Comparison of ENCODE assay signal across 10 cellular contexts in genomic region chr6:88077305-88077704, GRCh38. TPM values are rescaled to one million over a fixed set of nuclear protein-coding genes. Genes with fewer than 3 reads are reported as not detected.
"Had no signal": no experiment of that assay in that cellular context is flagged by ENCODE, and none has a peak within 500 bp of the region (broad histone marks: within the 10 kb centered on the region; RNA-seq: fewer than 3 reads in every experiment).

No MANE protein-coding gene starts in this region.

- H3K27ac ChIP-seq: KMS-11 had no signal

- DNase-seq: H9, HCEC 1CT, IMR-90, KBM-7 had no signal

- H3K4me2 ChIP-seq: GM23338, KMS-11 had no signal

- ATAC-seq: GM23338 had no signal

- FAIRE-seq: H1, H54, HTR-8/SVneo had no signal

- H3K9ac ChIP-seq: KMS-11 had no signal

- H2AFZ ChIP-seq: GM23338 had no signal

- H3K4me3 ChIP-seq: GM23338 had no signal

RNA-seq across cellular contexts. Expression of gene SPACA1, which starts 29.7 kb away (rescaled TPM):
- total RNA-seq: GM23338, H1, H9, HT-29, IMR-90 had no signal
- polyA plus RNA-seq: GM23338, H1, IMR-90 had no signal
